In the genomic region with DNA sequence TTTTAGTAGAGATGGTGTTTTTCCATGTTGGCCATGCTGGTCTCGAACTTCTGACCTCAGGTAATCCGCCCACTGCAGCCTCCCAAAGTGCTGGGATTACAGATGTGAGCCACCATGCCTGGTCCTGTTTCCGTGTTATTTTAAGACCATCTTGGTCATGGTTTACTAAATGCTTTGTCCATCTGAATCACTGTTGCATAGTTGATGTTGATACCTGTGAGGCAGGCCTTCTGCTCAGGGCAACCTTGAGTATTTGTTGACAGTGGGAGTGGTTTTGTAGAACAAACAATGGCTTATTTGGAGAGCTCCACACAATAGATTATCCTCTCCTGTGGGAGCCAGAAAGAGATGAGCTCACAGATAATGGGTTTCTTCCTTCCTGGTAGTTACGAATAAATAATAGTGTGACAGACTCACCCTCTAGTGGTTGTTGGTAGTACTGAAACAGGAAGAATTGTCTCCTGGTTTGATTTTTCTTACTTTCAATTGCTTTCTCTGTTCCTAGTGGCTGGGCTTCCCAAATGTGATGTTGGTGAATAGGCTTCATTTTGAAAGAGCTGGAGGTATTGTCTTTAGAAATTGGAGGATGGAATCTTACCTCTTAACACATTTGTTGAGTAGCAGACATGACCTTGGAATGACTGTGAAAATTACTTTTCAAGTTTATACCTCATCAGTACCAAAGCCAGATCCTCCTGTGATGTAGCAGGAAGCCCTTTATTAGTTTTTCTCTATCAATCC, we compare ENCODE assay signal across 1 cellular context.
A peak's percentile ranks its signal among the peaks of the same experiment; 100 is the strongest.
TF ChIP-seq lines count a peak whose summit lies in the region.

No MANE protein-coding gene starts in this region.

TF ChIP-seq in GM12878, 131 proteins besides CTCF, POLR2A, EP300 and RAD21:
- TF ChIP-seq IKZF2 (IDR thresholded peaks at IDR 0.05) (peak in 1 of 2 experiments; percentile 44), KLF5 (IDR thresholded peaks at IDR 0.05; ENCODE audit: partially characterized antibody) (no peak), LARP7 (IDR thresholded peaks at IDR 0.05) (0 out of 2 replicates have a peak, but pooled peaks have one; percentile 41), EED (IDR thresholded peaks at IDR 0.05; ENCODE audit: low read depth) (no peak), ETV6 (conservative IDR thresholded peaks at IDR 0.05 in 1 of 2, IDR thresholded peaks at IDR 0.05 in 1 of 2; ENCODE audit: borderline replicate concordance in 1 of 2, low read depth in 1 of 2) (no peak), ZNF24 (IDR thresholded peaks at IDR 0.05) (peak; percentile 59; the same call in 1 of the 2 replicates), IKZF1 (conservative IDR thresholded peaks at IDR 0.05) (peak; percentile 28; the same call in 1 of the 2 replicates), BCL11A (IDR thresholded peaks at IDR 0.05; ENCODE audit: low read depth, low read length) (no peak), SMC3 (IDR thresholded peaks at IDR 0.05; ENCODE audit: borderline replicate concordance, low read length) (peak; percentile 92; the same call in 1 of the 2 replicates), ATF7 (IDR thresholded peaks at IDR 0.05; ENCODE audit: low read depth) (peak; percentile 84), IRF4 (IDR thresholded peaks at IDR 0.05; ENCODE audit: low read depth, low read length) (peak; percentile 75; the same call in 1 of the 2 replicates), BMI1 (IDR thresholded peaks at IDR 0.05; ENCODE audit: borderline replicate concordance) (no peak), STAT3 (IDR thresholded peaks at IDR 0.05; ENCODE audit: low read depth, low read length) (0 out of 2 replicates have a peak, but pooled peaks have one; percentile 30), SMARCA5 (IDR thresholded peaks at IDR 0.05) (peak; percentile 59; the same call in 1 of the 2 replicates), SUZ12 (IDR thresholded peaks at IDR 0.05; ENCODE audit: unreplicated experiment) (no peak)
- TF ChIP-seq, protein P1, sequence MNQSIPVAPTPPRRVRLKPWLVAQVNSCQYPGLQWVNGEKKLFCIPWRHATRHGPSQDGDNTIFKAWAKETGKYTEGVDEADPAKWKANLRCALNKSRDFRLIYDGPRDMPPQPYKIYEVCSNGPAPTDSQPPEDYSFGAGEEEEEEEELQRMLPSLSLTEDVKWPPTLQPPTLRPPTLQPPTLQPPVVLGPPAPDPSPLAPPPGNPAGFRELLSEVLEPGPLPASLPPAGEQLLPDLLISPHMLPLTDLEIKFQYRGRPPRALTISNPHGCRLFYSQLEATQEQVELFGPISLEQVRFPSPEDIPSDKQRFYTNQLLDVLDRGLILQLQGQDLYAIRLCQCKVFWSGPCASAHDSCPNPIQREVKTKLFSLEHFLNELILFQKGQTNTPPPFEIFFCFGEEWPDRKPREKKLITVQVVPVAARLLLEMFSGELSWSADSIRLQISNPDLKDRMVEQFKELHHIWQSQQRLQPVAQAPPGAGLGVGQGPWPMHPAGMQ (IDR thresholded peaks at IDR 0.05; ENCODE audit: borderline replicate concordance), result no peak
- TF ChIP-seq, protein P2, sequence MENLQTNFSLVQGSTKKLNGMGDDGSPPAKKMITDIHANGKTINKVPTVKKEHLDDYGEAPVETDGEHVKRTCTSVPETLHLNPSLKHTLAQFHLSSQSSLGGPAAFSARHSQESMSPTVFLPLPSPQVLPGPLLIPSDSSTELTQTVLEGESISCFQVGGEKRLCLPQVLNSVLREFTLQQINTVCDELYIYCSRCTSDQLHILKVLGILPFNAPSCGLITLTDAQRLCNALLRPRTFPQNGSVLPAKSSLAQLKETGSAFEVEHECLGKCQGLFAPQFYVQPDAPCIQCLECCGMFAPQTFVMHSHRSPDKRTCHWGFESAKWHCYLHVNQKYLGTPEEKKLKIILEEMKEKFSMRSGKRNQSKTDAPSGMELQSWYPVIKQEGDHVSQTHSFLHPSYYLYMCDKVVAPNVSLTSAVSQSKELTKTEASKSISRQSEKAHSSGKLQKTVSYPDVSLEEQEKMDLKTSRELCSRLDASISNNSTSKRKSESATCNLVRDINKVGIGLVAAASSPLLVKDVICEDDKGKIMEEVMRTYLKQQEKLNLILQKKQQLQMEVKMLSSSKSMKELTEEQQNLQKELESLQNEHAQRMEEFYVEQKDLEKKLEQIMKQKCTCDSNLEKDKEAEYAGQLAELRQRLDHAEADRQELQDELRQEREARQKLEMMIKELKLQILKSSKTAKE (IDR thresholded peaks at IDR 0.05; ENCODE audit: low read depth, poor library complexity, severe bottlenecking), result peak; percentile 41
- TF ChIP-seq, protein P3, sequence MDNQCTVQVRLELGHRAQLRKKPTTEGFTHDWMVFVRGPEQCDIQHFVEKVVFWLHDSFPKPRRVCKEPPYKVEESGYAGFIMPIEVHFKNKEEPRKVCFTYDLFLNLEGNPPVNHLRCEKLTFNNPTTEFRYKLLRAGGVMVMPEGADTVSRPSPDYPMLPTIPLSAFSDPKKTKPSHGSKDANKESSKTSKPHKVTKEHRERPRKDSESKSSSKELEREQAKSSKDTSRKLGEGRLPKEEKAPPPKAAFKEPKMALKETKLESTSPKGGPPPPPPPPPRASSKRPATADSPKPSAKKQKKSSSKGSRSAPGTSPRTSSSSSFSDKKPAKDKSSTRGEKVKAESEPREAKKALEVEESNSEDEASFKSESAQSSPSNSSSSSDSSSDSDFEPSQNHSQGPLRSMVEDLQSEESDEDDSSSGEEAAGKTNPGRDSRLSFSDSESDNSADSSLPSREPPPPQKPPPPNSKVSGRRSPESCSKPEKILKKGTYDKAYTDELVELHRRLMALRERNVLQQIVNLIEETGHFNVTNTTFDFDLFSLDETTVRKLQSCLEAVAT (IDR thresholded peaks at IDR 0.05), result peak; percentile 53; the same call in 1 of the 2 replicates
